In genomic region chrX:31266172-31267076, GRCh38 we compare ENCODE assay signal across 8 cellular contexts.
DNase-seq lines count a peak whose midpoint lies in the region; ATAC-seq and TF ChIP-seq lines count a peak whose summit lies in the region.

No MANE protein-coding gene starts in this region.

- H3K27me3 Mint-ChIP-seq in immature natural killer cell (ENCODE audit: low read depth in 3 of 3) = peaks cover 3 to 7% (median 4%) of the 10 kb centered on the region in 3 donors

- TF ChIP-seq EP300 in neural cell (conservative IDR thresholded peaks at IDR 0.05; ENCODE audit: poor library complexity, severe bottlenecking) = no peak

- H3K79me2 ChIP-seq in neural cell (replicated peaks; ENCODE audit: insufficient read depth, low read length) = no peaks in the 10 kb centered on the region

- H3K36me3 ChIP-seq in neural cell (ENCODE audit: insufficient read depth, low read length) = no peaks in the 10 kb centered on the region

- no peak overlapping the region for H3K27ac Mint-ChIP-seq in immature natural killer cell

- H3K36me3 Mint-ChIP-seq in immature natural killer cell = no peaks in the 10 kb centered on the region

- no peaks in the 10 kb centered on the region for H3K9me3 ChIP-seq in neural cell (ENCODE audit: low read length)

- no peaks in the 10 kb centered on the region for H3K27me3 ChIP-seq in neural cell (ENCODE audit: insufficient read depth, low read depth, low read length)

- H2AFZ ChIP-seq in neural cell (ENCODE audit: low read depth, low read length) = no peak overlapping the region

- H3K9me3 Mint-ChIP-seq in immature natural killer cell = peaks cover 0 to 7% (median 0%) of the 10 kb centered on the region in 6 donors

- H3K4me1 Mint-ChIP-seq in immature natural killer cell = no peaks in the 10 kb centered on the region

- peak overlapping the region in 2 of 5 donors; percentile 38 to 45 for H3K4me3 Mint-ChIP-seq in immature natural killer cell

- H3K4me3 ChIP-seq in fibroblast of the aortic adventitia (ENCODE audit: low read depth, low read length) = peak overlapping the region; percentile 55
- peak overlapping the region; percentile 72 for H3K4me3 ChIP-seq in neural cell (ENCODE audit: low read length)

- H4K20me1 ChIP-seq in neural cell (ENCODE audit: insufficient read depth) = no peaks in the 10 kb centered on the region

- ATAC-seq in GM19397 (IDR thresholded peaks at IDR 0.05; ENCODE audit: unreplicated experiment) = peak; percentile 96
- ATAC-seq in HG03439 (IDR thresholded peaks at IDR 0.05; ENCODE audit: unreplicated experiment) = peak; percentile 97

- DNase-seq in Daoy (ENCODE audit: low read depth) (peak; percentile 42), fibroblast of the aortic adventitia (ENCODE audit: low read depth) (no peak), SW 1271 (lab: John Stamatoyannopoulos, UW) (no peak), immature natural killer cell (no peak)
- peak; percentile 31 for DNase-seq in activated CD4-positive, CD25-positive, alpha-beta regulatory T cell treated with anti-CD3 and anti-CD28 coated beads, Interleukin-2, amount 50 U/mL, for 72 hours

- no peaks in the 10 kb centered on the region for H3K9me2 ChIP-seq in neural cell (ENCODE audit: insufficient read depth, low read length)

- no peaks in the 10 kb centered on the region for H3F3A ChIP-seq in neural cell (ENCODE audit: insufficient read depth, low read length, poor library complexity, severe bottlenecking)

- H3K4me2 ChIP-seq in neural cell (ENCODE audit: low read length) = no peak overlapping the region

- no peak for TF ChIP-seq RAD21 in neural cell (conservative IDR thresholded peaks at IDR 0.05)

- H3K9ac ChIP-seq in neural cell (ENCODE audit: low read length) = peak overlapping the region; percentile 47

- no peak for TF ChIP-seq CTCF in fibroblast of the aortic adventitia (IDR thresholded peaks at IDR 0.05; ENCODE audit: insufficient read depth, low read length)
- no peak for TF ChIP-seq CTCF in neural cell (IDR thresholded peaks at IDR 0.05; ENCODE audit: poor library complexity, severe bottlenecking)

- H3K27ac ChIP-seq in neural cell (ENCODE audit: low read length) = no peak overlapping the region

TF ChIP-seq in neural cell, 6 proteins besides CTCF, POLR2A, EP300 and RAD21:
- TF ChIP-seq SMC3 (conservative IDR thresholded peaks at IDR 0.05; ENCODE audit: poor library complexity) (no peak), TAF1 (IDR thresholded peaks at IDR 0.05; ENCODE audit: low read depth) (no peak), POLR2AphosphoS5 (IDR thresholded peaks at IDR 0.05) (no peak), REST (IDR thresholded peaks at IDR 0.05; ENCODE audit: borderline replicate concordance) (no peak), MXI1 (conservative IDR thresholded peaks at IDR 0.05; ENCODE audit: poor library complexity, severe bottlenecking) (no peak), EZH2 (IDR thresholded peaks at IDR 0.05; ENCODE audit: borderline replicate concordance, insufficient read depth, low read length, poor library complexity, severe bottlenecking) (no peak)

Comparison
In these comparisons a context has a peak if more than half of its experiments do, and no peak if none do; other contexts are left out.
1. DNase-seq: peak in Daoy (single experiment) and activated CD4-positive, CD25-positive, alpha-beta regulatory T cell treated with anti-CD3 and anti-CD28 coated beads, Interleukin-2, amount 50 U/mL, for 72 hours (single experiment); none in fibroblast of the aortic adventitia (single experiment), SW 1271 (0 of 2) and immature natural killer cell (0 of 3).